Comparison of ENCODE assay signal across 15 cellular contexts in genomic region chr6:149094156-149094555, GRCh38.
DNase-seq lines count a peak whose midpoint lies in the region; ATAC-seq and TF ChIP-seq lines count a peak whose summit lies in the region.
"Had no signal": no experiment of that assay in that cellular context is flagged by ENCODE, and none has a peak within 500 bp of the region (broad histone marks: within the 10 kb centered on the region; RNA-seq: fewer than 3 reads in every experiment).

No MANE protein-coding gene starts in this region.

- H2AFZ ChIP-seq in neural progenitor cell (replicated peaks) (no peak overlapping the region), hepatocyte (no peak overlapping the region)

- TF ChIP-seq CTCF in brain microvascular endothelial cell (IDR thresholded peaks at IDR 0.05; ENCODE audit: low read depth, low read length, missing control alignments): no peak
- no peak for TF ChIP-seq CTCF in neural progenitor cell (IDR thresholded peaks at IDR 0.05)
- TF ChIP-seq CTCF in hepatocyte (IDR thresholded peaks at IDR 0.05; ENCODE audit: poor library complexity): no peak

- no peaks in the 10 kb centered on the region for H3K9me2 ChIP-seq in hepatocyte (replicated peaks; ENCODE audit: insufficient read depth)

- H3K27ac ChIP-seq in brain microvascular endothelial cell (no peak overlapping the region), neural progenitor cell (no peak overlapping the region), hepatocyte (no peak overlapping the region)
- H3K27ac ChIP-seq: SK-N-MC, upper lobe of right lung had no signal

- no peaks in the 10 kb centered on the region for H3F3A ChIP-seq in neural progenitor cell (ENCODE audit: low read depth)

- H3K79me2 ChIP-seq in neural progenitor cell (ENCODE audit: low read depth) (no peaks in the 10 kb centered on the region), hepatocyte (no peaks in the 10 kb centered on the region)

- H3K27ac Mint-ChIP-seq in neural progenitor cell: no peak overlapping the region

- in situ Hi-C loops in brain microvascular endothelial cell (cut with HindIII; ENCODE audit: low pct_ligation_motif_present, low sequenced_read_pairs): loop anchor here (25.0 kb wide), 1 partner anchor 318 kb away; the partner anchor contains the start of gene SUMO4

- H3K4me2 ChIP-seq in neural progenitor cell (no peak overlapping the region), hepatocyte (no peak overlapping the region)

- H3K4me1 Mint-ChIP-seq in neural progenitor cell: peaks cover 18% of the 10 kb centered on the region

- H3K27me3 Mint-ChIP-seq in neural progenitor cell (ENCODE audit: insufficient read depth, low read depth): peaks cover 6% of the 10 kb centered on the region

- WGBS in hepatocyte (ENCODE audit: low lambda C conversion rate, missing lambda C conversion rate): 62% methylated on average over 3 of the region's 3 CpGs

- no peak overlapping the region for H3K9ac ChIP-seq in neural progenitor cell

- H3K27me3 ChIP-seq in brain microvascular endothelial cell (replicated peaks): no peaks in the 10 kb centered on the region
- no peaks in the 10 kb centered on the region for H3K27me3 ChIP-seq in neural progenitor cell
- H3K27me3 ChIP-seq in hepatocyte: no peaks in the 10 kb centered on the region
- H3K27me3 ChIP-seq: upper lobe of right lung had no signal

- H3K4me1 ChIP-seq in neural progenitor cell (no peaks in the 10 kb centered on the region), hepatocyte (ENCODE audit: insufficient read depth) (peaks cover 5% of the 10 kb centered on the region)
- H3K4me1 ChIP-seq: upper lobe of right lung had no signal

- DNase-seq in activated CD4-positive, CD25-positive, alpha-beta regulatory T cell (lab: John Stamatoyannopoulos, UW): no peak
- DNase-seq in RPMI7951 (ENCODE audit: low read depth): peak; percentile 32
- peak; percentile 16 for DNase-seq in brain microvascular endothelial cell
- DNase-seq in neural progenitor cell (ENCODE audit: low spot score): peak; percentile 18
- DNase-seq in hepatocyte (ENCODE audit: low spot score): no peak
- DNase-seq in SIG-M5 treated with dmso at 0.1 percent for 504 hours (lab: John Stamatoyannopoulos, UW; ENCODE audit: unreplicated experiment): no peak
- DNase-seq in activated effector memory CD4-positive, alpha-beta T cell treated with anti-CD3 and anti-CD28 coated beads, Interleukin-2, amount 50 U/mL, for 16 hours: no peak
- DNase-seq: 8988T; activated CD8-positive, alpha-beta memory T cell treated with anti-CD3 and anti-CD28 coated beads for 24 hours; central memory CD4-positive, alpha-beta T cell; DMS79 treated with DMSO at 0.1 percent for 48 hours; retina; upper lobe of right lung had no signal

- H3K9me3 ChIP-seq in neural progenitor cell (ENCODE audit: low read depth) (peaks cover 4% of the 10 kb centered on the region), hepatocyte (ENCODE audit: low read depth) (no peaks in the 10 kb centered on the region)

- H4K20me1 ChIP-seq in neural progenitor cell (ENCODE audit: low read depth) (no peaks in the 10 kb centered on the region), hepatocyte (ENCODE audit: insufficient read depth, poor library complexity, severe bottlenecking) (no peaks in the 10 kb centered on the region)

- no peak overlapping the region for H3K4me3 ChIP-seq in brain microvascular endothelial cell (ENCODE audit: low read depth, low read length)
- no peak overlapping the region for H3K4me3 ChIP-seq in neural progenitor cell
- H3K4me3 ChIP-seq in hepatocyte: no peak overlapping the region
- H3K4me3 ChIP-seq: SK-N-MC, upper lobe of right lung had no signal

- H3K36me3 ChIP-seq in brain microvascular endothelial cell (replicated peaks) (no peaks in the 10 kb centered on the region), neural progenitor cell (no peaks in the 10 kb centered on the region), hepatocyte (replicated peaks; ENCODE audit: insufficient read depth, low read depth) (no peaks in the 10 kb centered on the region)
- H3K36me3 ChIP-seq: upper lobe of right lung had no signal

- H3K4me3 Mint-ChIP-seq in neural progenitor cell: no peak overlapping the region

- peaks cover 12% of the 10 kb centered on the region for H3K9me3 Mint-ChIP-seq in neural progenitor cell

- peaks cover 5% of the 10 kb centered on the region for H3K36me3 Mint-ChIP-seq in neural progenitor cell

- ATAC-seq in activated CD4-positive, CD25-positive, alpha-beta regulatory T cell treated with anti-CD3 and anti-CD28 coated beads, Interleukin-2, amount 50 U/mL, for 24 hours: peak; percentile 22 to 36
- ATAC-seq: upper lobe of right lung had no signal

Comparison
In these comparisons a context has a peak if more than half of its experiments do, and no peak if none do; other contexts are left out.
1. DNase-seq: peak in RPMI7951 (single experiment), brain microvascular endothelial cell (single experiment) and neural progenitor cell (single experiment); none in activated CD4-positive, CD25-positive, alpha-beta regulatory T cell (0 of 4), hepatocyte (single experiment), SIG-M5 treated with dmso at 0.1 percent for 504 hours (single experiment) and activated effector memory CD4-positive, alpha-beta T cell treated with anti-CD3 and anti-CD28 coated beads, Interleukin-2, amount 50 U/mL, for 16 hours (single experiment).